ENCODE assay signal across 37 cellular contexts in the genomic region with DNA sequence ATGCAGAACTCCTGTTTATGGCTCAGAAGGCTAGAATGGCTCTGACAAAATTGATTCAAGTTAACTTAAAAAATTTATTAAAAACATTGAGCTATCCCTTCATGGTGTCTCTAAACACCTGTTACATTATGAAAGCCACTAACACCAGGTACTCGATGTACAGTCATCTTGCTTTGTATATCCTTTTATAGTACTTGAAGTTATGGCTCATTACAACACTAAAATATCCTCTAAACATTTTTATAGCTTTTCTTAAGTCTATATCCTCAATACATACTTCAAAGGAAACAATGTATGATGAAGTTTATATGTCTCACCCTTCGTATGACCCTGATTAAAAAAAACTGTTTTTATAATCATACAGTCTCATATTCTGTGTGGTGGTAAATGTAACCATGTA. TPM values are rescaled to one million over a fixed set of nuclear protein-coding genes. Genes with fewer than 3 reads are reported as not detected.
"Had no signal": no experiment of that assay in that cellular context is flagged by ENCODE, and none has a peak within 500 bp of the region (broad histone marks: within the 10 kb centered on the region; RNA-seq: fewer than 3 reads in every experiment).

No MANE protein-coding gene starts in this region.

- H3K4me3 ChIP-seq: body of pancreas, breast epithelium, Peyer's patch had no signal

- H3K27me3 ChIP-seq: body of pancreas, breast epithelium, Peyer's patch had no signal

- DNase-seq: activated CD4-positive, alpha-beta T cell treated with anti-CD3 and anti-CD28 coated beads, Interleukin-2, amount 10 ng/mL, durations not matched to agents 24 days and 14 days; activated CD4-positive, alpha-beta T cell treated with anti-CD3 and anti-CD28 coated beads, Interleukin-2, amount 50 U/mL, for 4 hours; activated CD4-positive, CD25-positive, alpha-beta regulatory T cell; activated CD8-positive, alpha-beta T cell treated with anti-CD3 and anti-CD28 coated beads for 36 hours; activated gamma-delta T cell; activated naive CD4-positive, alpha-beta T cell treated with Interleukin-2 at 50 U/mL for 16 hours; activated naive CD8-positive, alpha-beta T cell treated with anti-CD3 and anti-CD28 coated beads, Interleukin-2, amount 10 ng/mL, durations not matched to agents 7 days and 5 days; activated T-cell treated with anti-CD3 and anti-CD28 coated beads, Interleukin-2, amount 50 U/mL, for 1 hour; activated T-cell treated with anti-CD3 and anti-CD28 coated beads, Interleukin-2, amount 50 U/mL, for 72 hours; amygdala; body of pancreas; MM.1S; MV-4-11; NCI-H1092; NCI-H1436 treated with DMSO at 0.1 percent for 48 hours; NCI-H1930; NCI-H226; NCI-H446 treated with DMSO at 0.1 percent for 48 hours; NCI-H526; NCI-H748 treated with DMSO at 0.1 percent for 48 hours; NK-92 treated with Interleukin-12 subunit alpha and Interleukin-12 subunit beta, amount 100 ng/mL, for 24 hours; PC-3; Peyer's patch; RPMI8226; SIG-M5; T1000; WERI-Rb-1 had no signal

- H3K36me3 ChIP-seq: breast epithelium, Peyer's patch, WERI-Rb-1 had no signal

- H3K9me3 ChIP-seq: body of pancreas, breast epithelium, Peyer's patch had no signal

- ATAC-seq: activated CD8-positive, alpha-beta T cell treated with anti-CD3 and anti-CD28 coated beads for 36 hours; activated T-cell treated with anti-CD3 and anti-CD28 coated beads, Interleukin-2, amount 50 U/mL, for 72 hours; activated T-helper 17 cell treated with anti-CD3 and anti-CD28 coated beads, Interleukin-2, amount 50 U/mL, for 72 hours; body of pancreas; PC-3; SK-N-SH treated with all-trans-retinoic acid at 6 μM for 48 hours had no signal

- H3K4me1 ChIP-seq: breast epithelium had no signal

- H3K27ac ChIP-seq: body of pancreas, breast epithelium, KMS-11, Peyer's patch, WERI-Rb-1 had no signal

RNA-seq across cellular contexts. Expression of a gene that starts 38.2 kb away (rescaled TPM):
- total RNA-seq: activated CD4-positive, alpha-beta T cell treated with anti-CD3 and anti-CD28 coated beads, Interleukin-2, amount 10 ng/mL, durations not matched to agents 24 days and 14 days; activated CD8-positive, alpha-beta memory T cell treated with anti-CD3 and anti-CD28 coated beads for 36 hours; activated CD8-positive, alpha-beta T cell treated with anti-CD3 and anti-CD28 coated beads for 36 hours; activated naive CD8-positive, alpha-beta T cell treated with anti-CD3 and anti-CD28 coated beads, Interleukin-2, amount 10 ng/mL, durations not matched to agents 7 days and 5 days; activated T-cell treated with anti-CD3 and anti-CD28 coated beads, Interleukin-2, amount 50 U/mL, for 72 hours; activated T-helper 17 cell treated with anti-CD3 and anti-CD28 coated beads, Interleukin-2, amount 50 U/mL, for 72 hours; body of pancreas; cardiac septum; LHCN-M2; PC-3; SK-MEL-5; T-helper 1 cell treated with Interleukin-12 subunit alpha and Interleukin-12 subunit beta and Interleukin-4 antibody, amounts not matched to agents 30 ng/mL and 1 ng/mL, for 36 hours; T-helper 2 cell treated with Interferon-gamma antibody and Interleukin-4, amounts not matched to agents 100 ng/mL and 5 ng/mL, for 36 hours had no signal
